ENCODE assay signal across 9 cellular contexts in the genomic region with DNA sequence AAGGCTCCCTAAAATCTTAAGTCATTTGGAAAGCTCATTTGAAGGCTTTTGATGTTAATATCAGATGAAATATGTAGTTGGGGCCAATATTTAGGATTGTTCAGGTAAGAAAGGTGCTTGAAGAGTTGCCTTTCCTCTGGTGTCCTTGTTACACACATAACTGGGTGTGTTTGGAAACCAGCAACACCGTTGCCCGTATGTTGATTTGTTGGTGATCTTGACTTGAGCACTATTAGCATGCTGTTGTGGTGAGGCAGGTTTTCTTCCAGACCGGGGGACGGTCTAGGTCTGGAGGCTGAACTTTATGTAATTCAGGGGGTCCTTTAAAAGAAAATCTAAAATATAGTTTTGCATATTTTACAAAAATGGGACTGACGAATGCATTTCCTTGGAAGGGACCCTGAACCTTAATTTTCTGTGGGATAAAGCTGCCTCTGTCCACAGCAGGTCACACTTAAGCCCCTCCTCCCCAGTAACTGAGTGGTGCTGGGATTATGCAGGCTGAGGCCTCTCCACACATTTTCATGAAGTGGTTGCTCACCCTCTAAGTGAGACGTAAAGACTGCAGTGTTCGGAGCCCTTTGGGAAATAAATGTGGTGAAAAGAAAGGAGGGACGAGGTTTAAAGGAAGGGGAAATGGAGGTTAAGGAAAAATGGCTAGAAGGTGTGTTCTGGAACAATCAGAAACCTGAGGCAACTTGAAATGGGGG. TPM values are rescaled to one million over a fixed set of nuclear protein-coding genes. Genes with fewer than 3 reads are reported as not detected.
DNase-seq lines count a peak whose midpoint lies in the region; ATAC-seq and TF ChIP-seq lines count a peak whose summit lies in the region.
"Had no signal": no experiment of that assay in that cellular context is flagged by ENCODE, and none has a peak within 500 bp of the region (broad histone marks: within the 10 kb centered on the region; RNA-seq: fewer than 3 reads in every experiment).

No MANE protein-coding gene starts in this region.

- H3K27ac Mint-ChIP-seq in activated T-helper 2 cell treated with anti-CD3 and anti-CD28 coated beads, Interferon-gamma antibody, Interleukin-2, Interleukin-4, amounts not matched to agents 10 μg/mL and 5 μg/mL and 100 μg/mL, durations not matched to agents 14 hours and 24 hours and 36 hours, result no peak overlapping the region
- H3K27ac Mint-ChIP-seq in endothelial cell (ENCODE audit: unreplicated experiment), result no peak overlapping the region

- peak overlapping the region; percentile 100 for H3K4me3 ChIP-seq in PC-3 (ENCODE audit: low read length)
- H3K4me3 ChIP-seq in esophagus squamous epithelium, result peak overlapping the region; percentile 70 to 97 (median 82)
- peak overlapping the region; percentile 85 for H3K4me3 ChIP-seq in rectal smooth muscle tissue (ENCODE audit: low read length)

- H3K9me3 ChIP-seq in PC-3 (ENCODE audit: low read length) (no peaks in the 10 kb centered on the region), esophagus squamous epithelium (no peaks in the 10 kb centered on the region)

- intact Hi-C loops in PC-3 (cut with micrococcal nuclease), result loop anchor here (2.0 to 5.0 kb wide), 2 partner anchors 75 to 194 kb away; partner anchors contain the start of genes DEPDC5 and PRR14L
- intact Hi-C loops in esophagus squamous epithelium (cut with DNase I), result loop anchor here (10.0 kb wide), 1 partner anchor 271 kb away; no protein-coding TSS in a partner anchor
- intact Hi-C loops in activated T-helper 2 cell treated with anti-CD3 and anti-CD28 coated beads, Interferon-gamma antibody, Interleukin-2, Interleukin-4, amounts not matched to agents 10 μg/mL and 5 μg/mL and 100 μg/mL, durations not matched to agents 14 hours and 24 hours and 36 hours (cut with micrococcal nuclease), result no loop called here

- CTCF ChIA-PET in PC-3 (lab: Charles Lee), result interaction anchor here (1.6 kb wide), 1 partner anchor 75 kb away, joined by 6 read pairs; no protein-coding TSS in a partner anchor

- peaks cover 64% of the 10 kb centered on the region for H3K79me2 ChIP-seq in PC-3 (ENCODE audit: low read length)

- no peaks in the 10 kb centered on the region for H3K27me3 Mint-ChIP-seq in activated T-helper 2 cell treated with anti-CD3 and anti-CD28 coated beads, Interferon-gamma antibody, Interleukin-2, Interleukin-4, amounts not matched to agents 10 μg/mL and 5 μg/mL and 100 μg/mL, durations not matched to agents 14 hours and 24 hours and 36 hours (ENCODE audit: low read depth)
- peaks cover 6% of the 10 kb centered on the region for H3K27me3 Mint-ChIP-seq in endothelial cell (ENCODE audit: unreplicated experiment)

- 37 to 39% methylated on average over 8 of the region's 8 CpGs for WGBS in esophagus squamous epithelium, 2 donors

- H2AFZ ChIP-seq in PC-3 (ENCODE audit: low read length), result no peak overlapping the region

- no peaks in the 10 kb centered on the region for H3K9me3 Mint-ChIP-seq in activated T-helper 2 cell treated with anti-CD3 and anti-CD28 coated beads, Interferon-gamma antibody, Interleukin-2, Interleukin-4, amounts not matched to agents 10 μg/mL and 5 μg/mL and 100 μg/mL, durations not matched to agents 14 hours and 24 hours and 36 hours
- no peaks in the 10 kb centered on the region for H3K9me3 Mint-ChIP-seq in endothelial cell (ENCODE audit: unreplicated experiment)

- H3K27me3 ChIP-seq in PC-3 (ENCODE audit: low read length), result no peaks in the 10 kb centered on the region
- no peaks in the 10 kb centered on the region for H3K27me3 ChIP-seq in esophagus squamous epithelium
- no peaks in the 10 kb centered on the region for H3K27me3 ChIP-seq in rectal smooth muscle tissue (ENCODE audit: control insufficient read depth, insufficient read depth, low read length)

- H3F3A ChIP-seq in PC-3 (ENCODE audit: low read length, unreplicated experiment), result no peaks in the 10 kb centered on the region

- H3K9me2 ChIP-seq in PC-3 (replicated peaks; ENCODE audit: low read length), result no peaks in the 10 kb centered on the region

- no peak for TF ChIP-seq CTCF in PC-3 (conservative IDR thresholded peaks at IDR 0.05; ENCODE audit: low read depth, low read length)
- TF ChIP-seq CTCF in esophagus squamous epithelium (IDR thresholded peaks at IDR 0.05), result no peak
- no peak for TF ChIP-seq CTCF in endothelial cell (IDR thresholded peaks at IDR 0.05; ENCODE audit: unreplicated experiment)

- H3K36me3 ChIP-seq in PC-3 (ENCODE audit: low read depth, low read length) (peaks cover 16% of the 10 kb centered on the region), esophagus squamous epithelium (peaks cover 0 to 28% (median 0%) of the 10 kb centered on the region in 3 donors), rectal smooth muscle tissue (ENCODE audit: control insufficient read depth, insufficient read depth, low read length) (peaks cover 6% of the 10 kb centered on the region)

- H3K4me2 ChIP-seq in PC-3 (ENCODE audit: low read length), result peak overlapping the region; percentile 97

- H3K4me1 Mint-ChIP-seq in activated T-helper 2 cell treated with anti-CD3 and anti-CD28 coated beads, Interferon-gamma antibody, Interleukin-2, Interleukin-4, amounts not matched to agents 10 μg/mL and 5 μg/mL and 100 μg/mL, durations not matched to agents 14 hours and 24 hours and 36 hours (ENCODE audit: low read depth), result peaks cover 31% of the 10 kb centered on the region
- peaks cover 43% of the 10 kb centered on the region for H3K4me1 Mint-ChIP-seq in endothelial cell (ENCODE audit: unreplicated experiment)

- ATAC-seq in PC-3 (no peak), GM21367 (IDR thresholded peaks at IDR 0.05; ENCODE audit: unreplicated experiment) (no peak)

- peak overlapping the region; percentile 80 for H3K27ac ChIP-seq in PC-3 (ENCODE audit: low read length)
- H3K27ac ChIP-seq in esophagus squamous epithelium, result peak overlapping the region; percentile 93 to 99 (median 97)
- peak overlapping the region; percentile 95 for H3K27ac ChIP-seq in rectal smooth muscle tissue (ENCODE audit: low read depth, low read length)

- H3K36me3 Mint-ChIP-seq in activated T-helper 2 cell treated with anti-CD3 and anti-CD28 coated beads, Interferon-gamma antibody, Interleukin-2, Interleukin-4, amounts not matched to agents 10 μg/mL and 5 μg/mL and 100 μg/mL, durations not matched to agents 14 hours and 24 hours and 36 hours (ENCODE audit: low read depth), result peaks cover 37% of the 10 kb centered on the region
- peaks cover 24% of the 10 kb centered on the region for H3K36me3 Mint-ChIP-seq in endothelial cell (ENCODE audit: low read depth, unreplicated experiment)

- H3K9ac ChIP-seq in PC-3 (ENCODE audit: low read length) (peak overlapping the region; percentile 96), rectal smooth muscle tissue (ENCODE audit: low read length) (no peak overlapping the region)

- H4K20me1 ChIP-seq in PC-3 (ENCODE audit: low read length), result peaks cover 37% of the 10 kb centered on the region

- H3K4me3 Mint-ChIP-seq in activated T-helper 2 cell treated with anti-CD3 and anti-CD28 coated beads, Interferon-gamma antibody, Interleukin-2, Interleukin-4, amounts not matched to agents 10 μg/mL and 5 μg/mL and 100 μg/mL, durations not matched to agents 14 hours and 24 hours and 36 hours (ENCODE audit: low read depth), result no peak overlapping the region
- H3K4me3 Mint-ChIP-seq in endothelial cell (ENCODE audit: unreplicated experiment), result no peak overlapping the region

- no peak for TF ChIP-seq POLR2A in esophagus squamous epithelium (IDR thresholded peaks at IDR 0.05)

- POLR2A ChIA-PET in PC-3 (lab: Charles Lee; ENCODE audit: unreplicated experiment), result no interaction called here

- peak; percentile 12 for DNase-seq in GF-D8 (lab: John Stamatoyannopoulos, UW)
- no peak for DNase-seq in PC-3
- DNase-seq in esophagus squamous epithelium (lab: John Stamatoyannopoulos, UW), result no peak
- DNase-seq in UCSD-AML1 (lab: John Stamatoyannopoulos, UW; ENCODE audit: unreplicated experiment), result no peak
- no peak for DNase-seq in activated T-helper 2 cell treated with anti-CD3 and anti-CD28 coated beads, Interferon-gamma antibody, Interleukin-2, Interleukin-4, amounts not matched to agents 10 μg/mL and 5 μg/mL and 100 μg/mL, durations not matched to agents 14 hours and 24 hours and 36 hours (ENCODE audit: low spot score)
- no peak for DNase-seq in endothelial cell (ENCODE audit: low spot score)
- DNase-seq: activated naive CD4-positive, alpha-beta T cell treated with anti-CD3 and anti-CD28 coated beads, Interleukin-2, amount 50 U/mL, for 16 hours had no signal

- H3K4me1 ChIP-seq in PC-3 (ENCODE audit: insufficient read depth, low read length) (peaks cover 32% of the 10 kb centered on the region), esophagus squamous epithelium (peaks cover 30 to 63% (median 33%) of the 10 kb centered on the region in 3 donors), rectal smooth muscle tissue (ENCODE audit: control insufficient read depth, insufficient read depth, low read length) (peaks cover 16% of the 10 kb centered on the region)

- TSS peak; percentile 60 for BruUV-seq in PC-3 (replicated peaks; lab: Mats Ljungman, UMichigan)

RNA-seq across cellular contexts. Expression of gene YWHAH, which starts 1.8 kb away (rescaled TPM):
- total RNA-seq in PC-3 (2014; rRNA removed) (75.0 and 95.7 TPM in 2 replicates), esophagus squamous epithelium (10 to 100 TPM; 42.4 to 63.2 (median 54.2) TPM), endothelial cell (ENCODE audit: unreplicated experiment) (285 TPM)
- 150 TPM in 2 replicates for total RNA-seq in activated T-helper 2 cell treated with anti-CD3 and anti-CD28 coated beads, Interferon-gamma antibody, Interleukin-2, Interleukin-4, amounts not matched to agents 10 μg/mL and 5 μg/mL and 100 μg/mL, durations not matched to agents 14 hours and 24 hours and 36 hours
